15 cellular contexts compared by ENCODE assay signal in genomic region chr1:246728311-246728710, GRCh38.
"Had no signal": no experiment of that assay in that cellular context is flagged by ENCODE, and none has a peak within 500 bp of the region (broad histone marks: within the 10 kb centered on the region; RNA-seq: fewer than 3 reads in every experiment).

No MANE protein-coding gene starts in this region.

- DNase-seq: activated CD4-positive, alpha-beta T cell treated with anti-CD3 and anti-CD28 coated beads, Interleukin-2, amount 50 U/mL, for 4 hours; activated CD4-positive, CD25-positive, alpha-beta regulatory T cell; activated naive CD4-positive, alpha-beta T cell treated with anti-CD3 and anti-CD28 coated beads, Interleukin-2, amount 50 U/mL, for 16 hours; activated T-cell treated with anti-CD3 and anti-CD28 coated beads, Interleukin-2, amount 50 U/mL, for 1 hour; amniotic stem cell; left cardiac atrium; naive thymus-derived CD8-positive, alpha-beta T cell; right cardiac atrium; stimulated activated CD4-positive, alpha-beta T cell treated with anti-CD3 and anti-CD28 coated beads, Interleukin-1b, Interleukin-23, amount 100 ng/mL, for 48 hours; stimulated activated naive CD4-positive, alpha-beta T cell; substantia nigra; upper lobe of left lung had no signal

- H3K27ac ChIP-seq: hepatocyte, upper lobe of left lung had no signal

- H3K4me3 ChIP-seq: gastroesophageal sphincter, hepatocyte, lung, upper lobe of left lung had no signal

- H3K27me3 ChIP-seq: gastroesophageal sphincter, hepatocyte, upper lobe of left lung had no signal

- H2AFZ ChIP-seq: hepatocyte had no signal

- H3K4me2 ChIP-seq: hepatocyte had no signal

- ATAC-seq: gastroesophageal sphincter; left cardiac atrium; naive thymus-derived CD8-positive, alpha-beta T cell; right cardiac atrium had no signal
